ENCODE assay signal across 16 cellular contexts in the genomic region with DNA sequence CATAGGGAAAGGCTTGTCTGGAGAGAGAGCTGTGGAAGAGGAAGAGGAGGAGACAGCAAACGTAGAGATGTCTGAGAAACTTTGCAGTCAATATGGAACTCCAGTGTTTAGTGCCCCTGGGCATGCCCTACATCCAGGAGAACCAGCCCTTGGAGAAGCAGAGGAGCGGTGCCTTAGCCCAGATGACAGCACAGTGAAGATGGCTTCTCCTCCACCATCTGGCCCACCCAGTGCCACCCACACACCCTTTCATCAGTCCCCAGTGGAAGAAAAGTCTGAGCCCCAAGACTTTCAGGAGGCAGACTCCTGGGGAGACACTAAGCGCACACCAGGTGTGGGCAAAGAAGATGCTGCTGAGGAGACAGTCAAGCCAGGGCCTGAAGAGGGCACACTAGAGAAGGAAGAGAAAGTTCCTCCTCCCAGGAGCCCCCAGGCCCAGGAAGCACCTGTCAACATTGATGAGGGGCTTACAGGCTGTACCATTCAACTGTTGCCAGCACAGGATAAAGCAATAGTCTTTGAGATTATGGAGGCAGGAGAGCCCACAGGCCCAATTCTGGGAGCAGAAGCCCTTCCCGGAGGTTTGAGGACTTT. TPM values are rescaled to one million over a fixed set of nuclear protein-coding genes. Genes with fewer than 3 reads are reported as not detected.
DNase-seq lines count a peak whose midpoint lies in the region; ATAC-seq and TF ChIP-seq lines count a peak whose summit lies in the region.
"Had no signal": no experiment of that assay in that cellular context is flagged by ENCODE, and none has a peak within 500 bp of the region (broad histone marks: within the 10 kb centered on the region; RNA-seq: fewer than 3 reads in every experiment).

No MANE protein-coding gene starts in this region.

- no peaks in the 10 kb centered on the region for H3K9me3 Mint-ChIP-seq in activated CD4-positive, alpha-beta T cell treated with anti-CD3 and anti-CD28 coated beads for 36 hours (ENCODE audit: low read depth)
- no peaks in the 10 kb centered on the region for H3K9me3 Mint-ChIP-seq in activated CD4-positive, alpha-beta T cell treated with anti-CD3 and anti-CD28 coated beads, Interleukin-2, amount 10 ng/mL, durations not matched to agents 7 days and 5 days

- no peak for DNase-seq in activated CD4-positive, alpha-beta T cell treated with anti-CD3 and anti-CD28 coated beads for 36 hours
- no peak for DNase-seq in activated CD4-positive, alpha-beta T cell treated with anti-CD3 and anti-CD28 coated beads, Interleukin-2, amount 10 ng/mL, durations not matched to agents 7 days and 5 days
- DNase-seq in left lobe of liver (ENCODE audit: low spot score) = peak; percentile 33
- DNase-seq in NCI-H526 (lab: John Stamatoyannopoulos, UW) = no peak
- no peak for DNase-seq in foreskin keratinocyte
- DNase-seq: H7; NCI-H1048; NCI-H2227 treated with DMSO at 0.1 percent for 48 hours; NCI-H526 treated with DMSO at 0.1 percent for 48 hours; NK-92 treated with Interleukin-12 subunit alpha and Interleukin-12 subunit beta, amount 100 ng/mL, for 24 hours; SK-N-SH had no signal

- H3K9me3 ChIP-seq in OCI-LY3 (ENCODE audit: insufficient read depth, low read length) = no peaks in the 10 kb centered on the region
- H3K9me3 ChIP-seq: SK-N-SH had no signal

- H3K4me2 ChIP-seq in OCI-LY3 (ENCODE audit: low read length) = no peak overlapping the region
- H3K4me2 ChIP-seq: SK-N-SH had no signal

- H3K27me3 Mint-ChIP-seq in activated CD4-positive, alpha-beta T cell treated with anti-CD3 and anti-CD28 coated beads for 36 hours = no peaks in the 10 kb centered on the region
- H3K27me3 Mint-ChIP-seq in activated CD4-positive, alpha-beta T cell treated with anti-CD3 and anti-CD28 coated beads, Interleukin-2, amount 10 ng/mL, durations not matched to agents 7 days and 5 days = no peaks in the 10 kb centered on the region

- H3K4me1 ChIP-seq in OCI-LY3 (ENCODE audit: low read length) = peaks cover 5% of the 10 kb centered on the region; the same call in 1 of the 2 replicates
- H3K4me1 ChIP-seq in foreskin keratinocyte = no peaks in the 10 kb centered on the region

- no peaks in the 10 kb centered on the region for H3K36me3 Mint-ChIP-seq in activated CD4-positive, alpha-beta T cell treated with anti-CD3 and anti-CD28 coated beads for 36 hours (ENCODE audit: low read depth)
- H3K36me3 Mint-ChIP-seq in activated CD4-positive, alpha-beta T cell treated with anti-CD3 and anti-CD28 coated beads, Interleukin-2, amount 10 ng/mL, durations not matched to agents 7 days and 5 days (ENCODE audit: low read depth) = peaks cover 6% of the 10 kb centered on the region
- H3K36me3 Mint-ChIP-seq: CD14-positive monocyte had no signal

- peak; percentile 39 for ATAC-seq in activated CD4-positive, alpha-beta T cell treated with anti-CD3 and anti-CD28 coated beads for 36 hours
- ATAC-seq in left lobe of liver = no peak
- no peak for ATAC-seq in HG02610 (IDR thresholded peaks at IDR 0.05; ENCODE audit: unreplicated experiment)
- no peak for ATAC-seq in foreskin keratinocyte
- ATAC-seq: Right ventricle myocardium inferior had no signal

- H3K4me3 Mint-ChIP-seq in activated CD4-positive, alpha-beta T cell treated with anti-CD3 and anti-CD28 coated beads for 36 hours = no peak overlapping the region
- no peak overlapping the region for H3K4me3 Mint-ChIP-seq in activated CD4-positive, alpha-beta T cell treated with anti-CD3 and anti-CD28 coated beads, Interleukin-2, amount 10 ng/mL, durations not matched to agents 7 days and 5 days
- H3K4me3 Mint-ChIP-seq: CD14-positive monocyte had no signal

- H3K36me3 ChIP-seq in OCI-LY3 (replicated peaks; ENCODE audit: low read depth, low read length) = no peaks in the 10 kb centered on the region

- H2AFZ ChIP-seq in OCI-LY3 (ENCODE audit: low read depth, low read length) = no peak overlapping the region

- CTCF ChIA-PET in activated CD4-positive, alpha-beta T cell treated with anti-CD3 and anti-CD28 coated beads for 36 hours (lab: Charles Lee) = interaction anchor here (0.8 kb wide), 2 partner anchors 10 to 31 kb away, joined by 3 read pairs; a partner anchor contains a TSS
- CTCF ChIA-PET in activated CD4-positive, alpha-beta T cell treated with anti-CD3 and anti-CD28 coated beads, Interleukin-2, amount 10 ng/mL, durations not matched to agents 7 days and 5 days (lab: Charles Lee) = interaction anchor here (8.1 kb wide), 1 partner anchor 11 kb away, joined by 59 read pairs; no protein-coding TSS in a partner anchor

- H3K79me2 ChIP-seq in OCI-LY3 (ENCODE audit: low read length) = no peaks in the 10 kb centered on the region

- TF ChIP-seq CTCF in GM12874 (IDR thresholded peaks at IDR 0.05; ENCODE audit: insufficient read depth, low read depth, low read length) (0 out of 2 replicates have a peak, but pooled peaks have one; percentile 4), OCI-LY3 (IDR thresholded peaks at IDR 0.05; ENCODE audit: low read depth, low read length) (peak; percentile 23; the same call in 1 of the 2 replicates), foreskin keratinocyte (conservative IDR thresholded peaks at IDR 0.05) (no peak)

- no peak overlapping the region for H3K4me3 ChIP-seq in OCI-LY3 (ENCODE audit: low read length)

- H3K9ac ChIP-seq in OCI-LY3 (ENCODE audit: low read length) = no peak overlapping the region
- H3K9ac ChIP-seq: SK-N-SH had no signal

- no peaks in the 10 kb centered on the region for H4K20me1 ChIP-seq in OCI-LY3 (ENCODE audit: insufficient read depth, low read length)

- H3K27ac ChIP-seq in OCI-LY3 (ENCODE audit: low read length) (no peak overlapping the region), foreskin keratinocyte (no peak overlapping the region)

- POLR2A ChIA-PET in activated CD4-positive, alpha-beta T cell treated with anti-CD3 and anti-CD28 coated beads for 36 hours (lab: Charles Lee) = no interaction called here
- POLR2A ChIA-PET in activated CD4-positive, alpha-beta T cell treated with anti-CD3 and anti-CD28 coated beads, Interleukin-2, amount 10 ng/mL, durations not matched to agents 7 days and 5 days (lab: Charles Lee) = no interaction called here

- no peak overlapping the region for H3K27ac Mint-ChIP-seq in activated CD4-positive, alpha-beta T cell treated with anti-CD3 and anti-CD28 coated beads for 36 hours
- H3K27ac Mint-ChIP-seq in activated CD4-positive, alpha-beta T cell treated with anti-CD3 and anti-CD28 coated beads, Interleukin-2, amount 10 ng/mL, durations not matched to agents 7 days and 5 days = no peak overlapping the region
- H3K27ac Mint-ChIP-seq: CD14-positive monocyte had no signal

- H3K4me1 Mint-ChIP-seq in activated CD4-positive, alpha-beta T cell treated with anti-CD3 and anti-CD28 coated beads for 36 hours = peaks cover 12% of the 10 kb centered on the region
- H3K4me1 Mint-ChIP-seq in activated CD4-positive, alpha-beta T cell treated with anti-CD3 and anti-CD28 coated beads, Interleukin-2, amount 10 ng/mL, durations not matched to agents 7 days and 5 days = peaks cover 23% of the 10 kb centered on the region

- H3K27me3 ChIP-seq in OCI-LY3 (ENCODE audit: low read depth, low read length) = no peaks in the 10 kb centered on the region
- peaks cover 31% of the 10 kb centered on the region for H3K27me3 ChIP-seq in foreskin keratinocyte

- intact Hi-C loops in activated CD4-positive, alpha-beta T cell treated with anti-CD3 and anti-CD28 coated beads for 36 hours (cut with DNase I, micrococcal nuclease) = no loop called here

RNA-seq across cellular contexts. Expression of a gene that starts 6.9 kb away (rescaled TPM):
- 1 to 10 TPM; 1.3 TPM for total RNA-seq in activated CD4-positive, alpha-beta T cell treated with anti-CD3 and anti-CD28 coated beads for 36 hours
- 1 to 10 TPM; 9.8 to 9.9 TPM for total RNA-seq in activated CD4-positive, alpha-beta T cell treated with anti-CD3 and anti-CD28 coated beads, Interleukin-2, amount 10 ng/mL, durations not matched to agents 7 days and 5 days
- total RNA-seq in left lobe of liver (0.23 TPM), foreskin keratinocyte (0.24 and 0.28 TPM in 2 replicates)
- polyA plus RNA-seq in foreskin keratinocyte = 0.04 and 0.08 TPM in 2 replicates

RNA-seq across cellular contexts. Expression of a gene that starts 31.4 kb away (rescaled TPM):
- 10 to 100 TPM; 22.4 to 23.9 TPM for total RNA-seq in activated CD4-positive, alpha-beta T cell treated with anti-CD3 and anti-CD28 coated beads for 36 hours
- 10 to 100 TPM; 22.9 to 27.9 TPM for total RNA-seq in activated CD4-positive, alpha-beta T cell treated with anti-CD3 and anti-CD28 coated beads, Interleukin-2, amount 10 ng/mL, durations not matched to agents 7 days and 5 days
- total RNA-seq in left lobe of liver = 5.8 TPM
- 31.5 and 33.0 TPM in 2 replicates for total RNA-seq in foreskin keratinocyte
- 13.1 and 13.3 TPM in 2 replicates for polyA plus RNA-seq in foreskin keratinocyte
